In the genomic region with DNA sequence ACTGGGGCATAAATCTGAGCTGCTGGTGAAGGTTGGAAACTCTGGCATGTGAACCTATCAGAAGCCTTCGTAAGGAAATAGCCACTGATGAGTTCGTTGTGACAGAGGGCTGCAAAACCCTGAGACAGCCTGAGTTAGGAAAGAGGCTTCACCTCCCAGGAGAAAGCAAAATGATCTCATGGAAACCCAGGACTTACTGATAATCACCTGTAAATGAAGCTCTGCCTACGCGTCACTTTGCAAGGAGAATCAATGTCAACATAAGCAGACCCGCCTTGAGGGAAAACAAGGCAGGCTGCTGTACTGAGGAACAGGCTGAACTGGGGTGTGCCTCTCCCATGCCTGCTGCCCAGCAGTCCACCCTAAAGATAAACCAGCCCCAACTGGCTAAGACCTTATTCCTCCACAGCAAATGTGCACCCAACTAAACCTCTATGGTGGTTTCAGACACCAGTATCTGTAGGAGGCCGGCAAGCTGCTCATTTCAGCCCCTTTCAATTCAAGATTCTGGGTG, we compare ENCODE assay signal across 1 cellular context.
TF ChIP-seq lines count a peak whose summit lies in the region.

No MANE protein-coding gene starts in this region.

TF ChIP-seq in HCT116, 20 proteins besides CTCF, POLR2A, EP300 and RAD21 (continued from another document):
- no peak for TF ChIP-seq EZH2 (IDR thresholded peaks at IDR 0.05)
- no peak for TF ChIP-seq JUND (IDR thresholded peaks at IDR 0.05)
- TF ChIP-seq, protein P1, sequence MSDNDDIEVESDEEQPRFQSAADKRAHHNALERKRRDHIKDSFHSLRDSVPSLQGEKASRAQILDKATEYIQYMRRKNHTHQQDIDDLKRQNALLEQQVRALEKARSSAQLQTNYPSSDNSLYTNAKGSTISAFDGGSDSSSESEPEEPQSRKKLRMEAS (IDR thresholded peaks at IDR 0.05) = no peak
- no peak for TF ChIP-seq CEBPB (IDR thresholded peaks at IDR 0.05; ENCODE audit: low read depth)
- no peak for TF ChIP-seq ZNF274 (IDR thresholded peaks at IDR 0.05; ENCODE audit: low read depth, low read length)
- no peak for TF ChIP-seq ZFX (IDR thresholded peaks at IDR 0.05)
- TF ChIP-seq CBX3 (IDR thresholded peaks at IDR 0.05; ENCODE audit: low read depth) = no peak; the same call in 1 of the 2 replicates
- TF ChIP-seq SRF (IDR thresholded peaks at IDR 0.05; ENCODE audit: low read depth) = no peak
- TF ChIP-seq, protein P2, sequence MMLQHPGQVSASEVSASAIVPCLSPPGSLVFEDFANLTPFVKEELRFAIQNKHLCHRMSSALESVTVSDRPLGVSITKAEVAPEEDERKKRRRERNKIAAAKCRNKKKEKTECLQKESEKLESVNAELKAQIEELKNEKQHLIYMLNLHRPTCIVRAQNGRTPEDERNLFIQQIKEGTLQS (IDR thresholded peaks at IDR 0.05) = no peak
- no peak for TF ChIP-seq EGR1 (IDR thresholded peaks at IDR 0.05; ENCODE audit: low read depth)
- TF ChIP-seq EZH2phosphoT487 (IDR thresholded peaks at IDR 0.05; ENCODE audit: borderline replicate concordance) = no peak
- no peak for TF ChIP-seq YY1 (IDR thresholded peaks at IDR 0.05; ENCODE audit: extremely low read depth, insufficient replicate concordance, low read depth, low read length)
- no peak for TF ChIP-seq SP1 (IDR thresholded peaks at IDR 0.05; ENCODE audit: low read depth)
